8 cellular contexts compared by ENCODE assay signal in the genomic region with DNA sequence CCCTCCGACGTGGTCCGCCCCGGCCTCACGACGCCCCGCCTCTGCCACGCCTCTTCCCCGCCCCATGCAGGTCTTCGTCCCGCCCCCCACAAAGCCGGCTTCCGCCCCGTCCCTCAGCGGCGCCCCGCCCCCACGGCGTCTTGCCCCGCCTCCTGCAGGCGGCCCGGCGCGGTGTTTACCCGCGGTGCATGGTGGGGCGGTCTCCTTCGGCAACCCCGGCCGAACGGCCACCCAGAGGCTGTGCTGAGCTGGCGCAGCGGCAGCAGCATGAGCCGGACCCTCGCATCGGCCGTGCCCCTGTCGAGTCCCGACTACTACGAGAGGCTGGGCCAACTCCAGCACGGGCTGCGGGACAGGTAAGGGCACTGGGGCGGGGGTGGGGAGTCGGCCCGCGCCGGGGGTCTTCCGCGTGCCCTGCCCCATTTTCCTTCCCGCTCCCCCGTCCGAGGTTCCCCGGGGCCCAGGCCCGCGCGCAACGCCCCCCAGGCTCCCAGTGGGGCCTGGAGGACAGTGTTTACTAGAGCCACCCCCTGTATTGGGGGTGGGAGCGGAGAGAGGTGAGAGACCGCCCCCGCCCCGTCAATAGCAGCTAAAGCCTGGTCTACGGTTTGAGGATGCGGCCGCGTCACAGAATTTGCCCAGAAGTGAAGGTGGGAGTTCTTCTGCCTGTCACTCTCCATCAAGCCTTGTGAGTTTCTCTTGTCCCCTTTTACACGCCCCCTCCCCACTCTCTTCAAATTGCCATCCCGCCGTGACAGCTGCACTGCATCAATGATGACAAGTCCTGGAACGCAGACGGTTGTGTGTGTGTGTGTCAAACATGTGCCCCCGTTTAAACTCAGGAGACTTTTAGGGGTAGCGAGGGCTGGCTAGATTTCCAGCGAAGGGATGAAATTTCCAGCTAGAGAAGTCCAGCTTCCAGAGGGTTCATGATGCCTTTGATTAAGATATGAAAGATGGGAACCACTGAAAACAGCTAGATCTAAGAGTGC. TPM values are rescaled to one million over a fixed set of nuclear protein-coding genes. Genes with fewer than 3 reads are reported as not detected.
DNase-seq lines count a peak whose midpoint lies in the region; TF ChIP-seq lines count a peak whose summit lies in the region.

A gene with protein sequence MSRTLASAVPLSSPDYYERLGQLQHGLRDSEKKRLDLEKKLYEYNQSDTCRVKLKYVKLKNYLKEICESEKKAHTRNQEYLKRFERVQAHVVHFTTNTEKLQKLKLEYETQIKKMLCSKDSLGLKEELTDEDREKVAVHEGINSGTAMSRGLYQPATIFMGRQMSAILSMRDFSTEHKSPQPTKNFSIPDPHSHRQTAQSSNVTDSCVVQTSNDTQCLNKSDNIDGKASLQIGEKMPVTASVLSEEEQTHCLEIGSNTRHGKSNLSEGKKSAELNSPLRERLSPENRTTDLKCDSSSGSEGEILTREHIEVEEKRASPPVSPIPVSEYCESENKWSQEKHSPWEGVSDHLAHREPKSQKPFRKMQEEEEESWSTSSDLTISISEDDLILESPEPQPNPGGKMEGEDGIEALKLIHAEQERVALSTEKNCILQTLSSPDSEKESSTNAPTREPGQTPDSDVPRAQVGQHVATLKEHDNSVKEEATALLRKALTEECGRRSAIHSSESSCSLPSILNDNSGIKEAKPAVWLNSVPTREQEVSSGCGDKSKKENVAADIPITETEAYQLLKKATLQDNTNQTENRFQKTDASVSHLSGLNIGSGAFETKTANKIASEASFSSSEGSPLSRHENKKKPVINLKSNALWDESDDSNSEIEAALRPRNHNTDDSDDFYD (plus strand): TSS at position 234 of the 992 bp plus-strand sequence. CDS start 34 bp downstream, at position 268.

- CTCF ChIA-PET in RWPE1 (lab: Yijun Ruan, JAX): interaction anchor here (0.7 to 1.3 kb wide), 3 partner anchors 43 to 262 kb away, joined by 3 to 4 read pairs (median 3); no protein-coding TSS in a partner anchor

- peak in 2 of 4 donors; percentile 13 to 25 for TF ChIP-seq POLR2A in stomach (IDR thresholded peaks at IDR 0.05)

- H3K27me3 ChIP-seq in neural cell (ENCODE audit: insufficient read depth, low read depth, low read length) (peaks cover 7% of the 10 kb centered on the region), stomach (no peaks in the 10 kb centered on the region)

- H3K9ac ChIP-seq in neural cell (ENCODE audit: low read length): peak within 1 kb of the TSS; percentile 57

- POLR2A ChIA-PET in RWPE1 (lab: Yijun Ruan, JAX; ENCODE audit: low non-redundant PET): interaction anchor here (0.5 to 0.8 kb wide), 2 partner anchors 28 to 57 kb away, joined by 3 to 4 read pairs; no protein-coding TSS in a partner anchor

- peaks cover 4% of the 10 kb centered on the region for H3F3A ChIP-seq in neural cell (ENCODE audit: insufficient read depth, low read length, poor library complexity, severe bottlenecking)

- H3K36me3 ChIP-seq in neural cell (ENCODE audit: insufficient read depth, low read length) (no peaks in the 10 kb centered on the region), stomach (peaks cover 0 to 4% (median 2%) of the 10 kb centered on the region in 4 donors)

- no peaks in the 10 kb centered on the region for H3K9me2 ChIP-seq in neural cell (ENCODE audit: insufficient read depth, low read length)

- H4K20me1 ChIP-seq in neural cell (ENCODE audit: insufficient read depth): no peaks in the 10 kb centered on the region

- DNase-seq in ELR (ENCODE audit: low read depth) (peak; percentile 94), H4 (ENCODE audit: low spot score) (peak; percentile 87), LNCaP clone FGC (ENCODE audit: low read depth) (peak; percentile 72), RWPE1 (ENCODE audit: low spot score) (peak; percentile 94), fibroblast of pulmonary artery (ENCODE audit: low read depth) (peak; percentile 96), stomach (peak; percentile 98)
- peak; percentile 97 for DNase-seq in activated T-helper 9 cell treated with anti-CD3 and anti-CD28 coated beads, Interleukin-2, amount 50 U/mL, for 16 hours (ENCODE audit: low read depth)

- H3K9me3 ChIP-seq in neural cell (ENCODE audit: low read length) (no peaks in the 10 kb centered on the region), stomach (no peaks in the 10 kb centered on the region)

- H3K4me2 ChIP-seq in neural cell (ENCODE audit: low read length): peak within 1 kb of the TSS; percentile 65

- intact Hi-C loops in stomach (cut with DNase I; ENCODE audit: low total_unique reads): no loop called here

- TF ChIP-seq EP300 in neural cell (conservative IDR thresholded peaks at IDR 0.05; ENCODE audit: poor library complexity, severe bottlenecking): peak; percentile 19
- no peak for TF ChIP-seq EP300 in stomach (IDR thresholded peaks at IDR 0.05)

- no peak within 1 kb of the TSS for H2AFZ ChIP-seq in neural cell (ENCODE audit: low read depth, low read length)

- H3K4me3 ChIP-seq in LNCaP clone FGC (ENCODE audit: low read depth, low read length) (peak within 1 kb of the TSS; percentile 90), fibroblast of pulmonary artery (replicated peaks; ENCODE audit: low read depth, low read length) (peak within 1 kb of the TSS; percentile 79), neural cell (ENCODE audit: low read length) (peak within 1 kb of the TSS; percentile 81), stomach (peak within 1 kb of the TSS; percentile 93 to 97 (median 94))

- peak within 1 kb of the TSS; percentile 72 for H3K27ac ChIP-seq in RWPE1
- no peak within 1 kb of the TSS for H3K27ac ChIP-seq in neural cell (ENCODE audit: low read length)
- peak within 1 kb of the TSS; percentile 76 to 89 (median 87) for H3K27ac ChIP-seq in stomach

- 0 to 1% (median 0%) methylated on average over 35 to 73 of the region's 73 CpGs for WGBS in stomach, 5 donors

- no peaks in the 10 kb centered on the region for H3K79me2 ChIP-seq in neural cell (replicated peaks; ENCODE audit: insufficient read depth, low read length)

- peaks cover 0 to 26% (median 21%) of the 10 kb centered on the region in 4 donors for H3K4me1 ChIP-seq in stomach

- TF ChIP-seq CTCF in LNCaP clone FGC (IDR thresholded peaks at IDR 0.05; ENCODE audit: control insufficient read depth, extremely low read depth, insufficient read depth): peak; percentile 48; the same call in 1 of the 2 replicates
- peak; percentile 55 for TF ChIP-seq CTCF in RWPE1 (conservative IDR thresholded peaks at IDR 0.05; ENCODE audit: low read depth)
- TF ChIP-seq CTCF in fibroblast of pulmonary artery (IDR thresholded peaks at IDR 0.05; ENCODE audit: low read length, missing control alignments): no peak
- peak; percentile 57 for TF ChIP-seq CTCF in neural cell (IDR thresholded peaks at IDR 0.05; ENCODE audit: poor library complexity, severe bottlenecking)
- TF ChIP-seq CTCF in stomach (IDR thresholded peaks at IDR 0.05): peak in 4 of 7 experiments; percentile 30 to 63 (median 45)

- TF ChIP-seq RAD21 in neural cell (conservative IDR thresholded peaks at IDR 0.05): peak; percentile 42

TF ChIP-seq in neural cell, 6 proteins besides CTCF, POLR2A, EP300 and RAD21:
- TF ChIP-seq, protein P1, sequence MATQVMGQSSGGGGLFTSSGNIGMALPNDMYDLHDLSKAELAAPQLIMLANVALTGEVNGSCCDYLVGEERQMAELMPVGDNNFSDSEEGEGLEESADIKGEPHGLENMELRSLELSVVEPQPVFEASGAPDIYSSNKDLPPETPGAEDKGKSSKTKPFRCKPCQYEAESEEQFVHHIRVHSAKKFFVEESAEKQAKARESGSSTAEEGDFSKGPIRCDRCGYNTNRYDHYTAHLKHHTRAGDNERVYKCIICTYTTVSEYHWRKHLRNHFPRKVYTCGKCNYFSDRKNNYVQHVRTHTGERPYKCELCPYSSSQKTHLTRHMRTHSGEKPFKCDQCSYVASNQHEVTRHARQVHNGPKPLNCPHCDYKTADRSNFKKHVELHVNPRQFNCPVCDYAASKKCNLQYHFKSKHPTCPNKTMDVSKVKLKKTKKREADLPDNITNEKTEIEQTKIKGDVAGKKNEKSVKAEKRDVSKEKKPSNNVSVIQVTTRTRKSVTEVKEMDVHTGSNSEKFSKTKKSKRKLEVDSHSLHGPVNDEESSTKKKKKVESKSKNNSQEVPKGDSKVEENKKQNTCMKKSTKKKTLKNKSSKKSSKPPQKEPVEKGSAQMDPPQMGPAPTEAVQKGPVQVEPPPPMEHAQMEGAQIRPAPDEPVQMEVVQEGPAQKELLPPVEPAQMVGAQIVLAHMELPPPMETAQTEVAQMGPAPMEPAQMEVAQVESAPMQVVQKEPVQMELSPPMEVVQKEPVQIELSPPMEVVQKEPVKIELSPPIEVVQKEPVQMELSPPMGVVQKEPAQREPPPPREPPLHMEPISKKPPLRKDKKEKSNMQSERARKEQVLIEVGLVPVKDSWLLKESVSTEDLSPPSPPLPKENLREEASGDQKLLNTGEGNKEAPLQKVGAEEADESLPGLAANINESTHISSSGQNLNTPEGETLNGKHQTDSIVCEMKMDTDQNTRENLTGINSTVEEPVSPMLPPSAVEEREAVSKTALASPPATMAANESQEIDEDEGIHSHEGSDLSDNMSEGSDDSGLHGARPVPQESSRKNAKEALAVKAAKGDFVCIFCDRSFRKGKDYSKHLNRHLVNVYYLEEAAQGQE (IDR thresholded peaks at IDR 0.05; ENCODE audit: borderline replicate concordance): no peak
- TF ChIP-seq POLR2AphosphoS5 (IDR thresholded peaks at IDR 0.05): peak; percentile 34
- no peak for TF ChIP-seq TAF1 (IDR thresholded peaks at IDR 0.05; ENCODE audit: low read depth)
- no peak for TF ChIP-seq EZH2 (IDR thresholded peaks at IDR 0.05; ENCODE audit: borderline replicate concordance, insufficient read depth, low read length, poor library complexity, severe bottlenecking)
- TF ChIP-seq MXI1 (conservative IDR thresholded peaks at IDR 0.05; ENCODE audit: poor library complexity, severe bottlenecking): peak; percentile 46
- peak; percentile 31 for TF ChIP-seq SMC3 (conservative IDR thresholded peaks at IDR 0.05; ENCODE audit: poor library complexity)

RNA-seq across cellular contexts. Expression of the gene that starts here (rescaled TPM):
- total RNA-seq in H4 (2014; rRNA removed; shearing (Covaris generic)): 10.5 and 11.1 TPM in 2 replicates
- polyA plus RNA-seq in neural cell (2.1 and 3.6 TPM in 2 replicates), stomach (10 to 100 TPM; 13.1 to 38.2 (median 13.4) TPM)
- polyA minus RNA-seq in neural cell: 2.2 and 2.4 TPM in 2 replicates
- total RNA-seq in stomach: 10 to 100 TPM; 11.7 to 23.2 (median 16.8) TPM
